17 cellular contexts compared by ENCODE assay signal in genomic region chr22:23534851-23535717, GRCh38. TPM values are rescaled to one million over a fixed set of nuclear protein-coding genes. Genes with fewer than 3 reads are reported as not detected.
DNase-seq lines count a peak whose midpoint lies in the region; ATAC-seq and TF ChIP-seq lines count a peak whose summit lies in the region.
"Had no signal": no experiment of that assay in that cellular context is flagged by ENCODE, and none has a peak within 500 bp of the region (broad histone marks: within the 10 kb centered on the region; RNA-seq: fewer than 3 reads in every experiment).

No MANE protein-coding gene starts in this region.

- no peak overlapping the region for H2AFZ ChIP-seq in Karpas-422 (ENCODE audit: low read length)

- H3K27ac ChIP-seq in C4-2B (peak overlapping the region; percentile 66), Karpas-422 (ENCODE audit: low read length) (peak overlapping the region; percentile 82)
- H3K27ac ChIP-seq: heart right ventricle had no signal

- H3K36me3 ChIP-seq in Karpas-422 (ENCODE audit: insufficient read depth, low read length) (no peaks in the 10 kb centered on the region), iPS-15b (ENCODE audit: control insufficient read depth, insufficient read depth, low read length) (no peaks in the 10 kb centered on the region), mucosa of descending colon (ENCODE audit: low read depth) (no peaks in the 10 kb centered on the region)
- H3K36me3 ChIP-seq: heart right ventricle had no signal

- H4K20me1 ChIP-seq in Karpas-422 (ENCODE audit: insufficient read depth, low read depth, low read length) = no peaks in the 10 kb centered on the region

- no peaks in the 10 kb centered on the region for H3K79me2 ChIP-seq in Karpas-422 (ENCODE audit: low read length)

- no peaks in the 10 kb centered on the region for H3K9me2 ChIP-seq in Karpas-422 (replicated peaks; ENCODE audit: insufficient read depth, low read length)

- TF ChIP-seq CTCF in C4-2B (conservative IDR thresholded peaks at IDR 0.05) = no peak
- TF ChIP-seq CTCF in mucosa of descending colon (IDR thresholded peaks at IDR 0.05) = no peak

- no peaks in the 10 kb centered on the region for H3K9me3 ChIP-seq in Karpas-422 (ENCODE audit: low read length)
- no peaks in the 10 kb centered on the region for H3K9me3 ChIP-seq in iPS-15b (ENCODE audit: control insufficient read depth, insufficient read depth, low read length)
- no peaks in the 10 kb centered on the region for H3K9me3 ChIP-seq in mucosa of descending colon
- H3K9me3 ChIP-seq: heart right ventricle had no signal

- H3K4me2 ChIP-seq in Karpas-422 (ENCODE audit: low read depth, low read length, poor library complexity, severe bottlenecking) = peak overlapping the region; percentile 53

- intact Hi-C loops in posterior vena cava (cut with DNase I) = no loop called here
- intact Hi-C loops in mucosa of descending colon (cut with DNase I, micrococcal nuclease) = no loop called here

- ATAC-seq in HG02759 (IDR thresholded peaks at IDR 0.05; ENCODE audit: unreplicated experiment) = no peak
- no peak for ATAC-seq in mucosa of descending colon

- H3K4me3 ChIP-seq in Karpas-422 (ENCODE audit: low read length) (no peak overlapping the region; the same call in 1 of the 2 replicates), iPS-15b (ENCODE audit: low read depth, low read length) (no peak overlapping the region), mucosa of descending colon (no peak overlapping the region)
- H3K4me3 ChIP-seq: heart right ventricle had no signal

- peaks cover 65% of the 10 kb centered on the region for H3K4me1 ChIP-seq in Karpas-422 (ENCODE audit: low read length)
- peaks cover 42% of the 10 kb centered on the region for H3K4me1 ChIP-seq in iPS-15b (ENCODE audit: control insufficient read depth, insufficient read depth, low read length)
- H3K4me1 ChIP-seq in mucosa of descending colon (ENCODE audit: low read depth) = peaks cover 38% of the 10 kb centered on the region

- H3K9ac ChIP-seq in Karpas-422 (ENCODE audit: low read length) = peak overlapping the region; percentile 56
- peak overlapping the region; percentile 54 for H3K9ac ChIP-seq in iPS-15b (ENCODE audit: low read depth, low read length)

- H3K27me3 ChIP-seq in Karpas-422 (ENCODE audit: low read length) (no peaks in the 10 kb centered on the region), iPS-15b (ENCODE audit: control insufficient read depth, insufficient read depth, low read length) (peaks cover 5% of the 10 kb centered on the region)

- DNase-seq in Karpas-422 (no peak), posterior vena cava (ENCODE audit: low spot score) (peak; percentile 82), DMS 273 (lab: John Stamatoyannopoulos, UW; ENCODE audit: unreplicated experiment) (no peak), epidermal melanocyte (ENCODE audit: insufficient read length, low spot score) (no peak), mucosa of descending colon (no peak)
- DNase-seq: central memory CD4-positive, alpha-beta T cell; erythroblast; heart right ventricle; NCI-H2107; stimulated activated CD8-positive, alpha-beta memory T cell treated with anti-CD3 and anti-CD28 coated beads, Interleukin-4, amount 100 ng/mL, for 48 hours had no signal

RNA-seq across cellular contexts. Expression of gene IGLL1, which starts 45.0 kb away (rescaled TPM):
- total RNA-seq in Karpas-422 (2014; rRNA removed; shearing (Covaris generic); ENCODE audit: low replicate concordance) = 100 and 171 TPM in 2 replicates
- total RNA-seq in posterior vena cava = not detected
- not detected for total RNA-seq in mucosa of descending colon
- total RNA-seq: heart right ventricle, lung microvascular endothelial cell, MCF 10A, pulmonary artery endothelial cell, ureter had no signal

Comparison
In these comparisons a context has a peak if more than half of its experiments do, and no peak if none do; other contexts are left out.
1. RNA of gene IGLL1, which starts 45.0 kb away (total RNA-seq): 100 to 171 TPM in Karpas-422; not detected in posterior vena cava and not detected in mucosa of descending colon; every median in the first group is over 10 times any median in the second.